Comparison of ENCODE assay signal across 32 cellular contexts in genomic region chr11:123770712-123771111, GRCh38. TPM values are rescaled to one million over a fixed set of nuclear protein-coding genes. Genes with fewer than 3 reads are reported as not detected.
"Had no signal": no experiment of that assay in that cellular context is flagged by ENCODE, and none has a peak within 500 bp of the region (broad histone marks: within the 10 kb centered on the region; RNA-seq: fewer than 3 reads in every experiment).

No MANE protein-coding gene starts in this region.

- H3K4me3 ChIP-seq: stomach, suprapubic skin, testis, thoracic aorta, thyroid gland, tibial artery, tibial nerve, transverse colon, upper lobe of left lung, upper lobe of right lung, uterus, vagina had no signal

- H3K27ac Mint-ChIP-seq: stimulated activated effector memory CD8-positive, alpha-beta T cell treated with anti-CD3 and anti-CD28 coated beads, Interleukin-12 subunit alpha, Interleukin-12 subunit beta, amount 100 ng/mL, for 72 hours; stimulated activated memory B cell treated with anti-CD40 and anti-IgM and Interleukin-4, amounts not matched to agents 10 μg/mL and 1 μg/mL and 100 μg/mL, for 72 hours; stimulated activated naive B cell treated with anti-CD40 and anti-IgM and Interleukin-4, amounts not matched to agents 10 μg/mL and 1 μg/mL and 100 μg/mL, for 72 hours; stimulated activated naive CD8-positive, alpha-beta T cell treated with anti-CD3 and anti-CD28 coated beads, Interleukin-15, amount 100 ng/mL, for 72 hours; stimulated activated naive CD8-positive, alpha-beta T cell treated with anti-CD3 and anti-CD28 coated beads, Interleukin-15, Interleukin-2, amounts not matched to agents 100 ng/mL and 50 ng/mL, for 24 hours had no signal

- H3K4me1 ChIP-seq: stomach, suprapubic skin, testis, thyroid gland, tibial artery, tibial nerve, transverse colon, upper lobe of left lung, upper lobe of right lung, uterus, vagina had no signal

- H3K4me3 Mint-ChIP-seq: stimulated activated effector memory CD8-positive, alpha-beta T cell treated with anti-CD3 and anti-CD28 coated beads, Interleukin-12 subunit alpha, Interleukin-12 subunit beta, amount 100 ng/mL, for 72 hours; stimulated activated memory B cell treated with anti-CD40 and anti-IgM and Interleukin-4, amounts not matched to agents 10 μg/mL and 1 μg/mL and 100 μg/mL, for 72 hours; stimulated activated naive B cell treated with anti-CD40 and anti-IgM and Interleukin-4, amounts not matched to agents 10 μg/mL and 1 μg/mL and 100 μg/mL, for 72 hours; stimulated activated naive CD8-positive, alpha-beta T cell treated with anti-CD3 and anti-CD28 coated beads, Interleukin-15, amount 100 ng/mL, for 72 hours; stimulated activated naive CD8-positive, alpha-beta T cell treated with anti-CD3 and anti-CD28 coated beads, Interleukin-15, Interleukin-2, amounts not matched to agents 100 ng/mL and 50 ng/mL, for 24 hours had no signal

- ATAC-seq: stimulated activated effector memory CD8-positive, alpha-beta T cell treated with anti-CD3 and anti-CD28 coated beads, Interleukin-12 subunit alpha, Interleukin-12 subunit beta, amount 100 ng/mL, for 72 hours; stimulated activated memory B cell treated with anti-CD40 and anti-IgM and Interleukin-4, amounts not matched to agents 10 μg/mL and 1 μg/mL and 100 μg/mL, for 72 hours; stimulated activated naive B cell treated with anti-CD40 and anti-IgM and Interleukin-4, amounts not matched to agents 10 μg/mL and 1 μg/mL and 100 μg/mL, for 72 hours; stimulated activated naive CD8-positive, alpha-beta T cell treated with anti-CD3 and anti-CD28 coated beads, Interleukin-15, amount 100 ng/mL, for 72 hours; stimulated activated naive CD8-positive, alpha-beta T cell treated with anti-CD3 and anti-CD28 coated beads, Interleukin-15, Interleukin-2, amounts not matched to agents 100 U/mL and 50 U/mL, for 24 hours; upper lobe of right lung had no signal

- H3K36me3 ChIP-seq: stomach, suprapubic skin, thoracic aorta, thyroid gland, tibial artery, tibial nerve, transverse colon, upper lobe of left lung, upper lobe of right lung, uterus, vagina had no signal

- DNase-seq: stimulated activated CD4-positive, alpha-beta T cell treated with anti-CD3 and anti-CD28 coated beads, Interleukin-2, amount 100 ng/mL, for 48 hours; stimulated activated CD4-positive, alpha-beta T cell treated with anti-CD3 and anti-CD28 coated beads, Interleukin-4, amount 100 ng/mL, for 1 hour; stimulated activated CD4-positive, alpha-beta T cell treated with anti-CD3 and anti-CD28 coated beads, Interleukin-4, amount 100 ng/mL, for 24 hours; stimulated activated CD4-positive, alpha-beta T cell treated with anti-CD3 and anti-CD28 coated beads, Interleukin-4, amount 100 ng/mL, for 4 hours; stimulated activated CD8-positive, alpha-beta memory T cell treated with anti-CD3 and anti-CD28 coated beads, Interleukin-4, amount 100 ng/mL, for 48 hours; stimulated activated naive B cell treated with anti-CD40 and anti-IgM and Interleukin-4, amounts not matched to agents 10 μg/mL and 1 μg/mL and 100 μg/mL, for 72 hours; stimulated activated naive CD4-positive, alpha-beta T cell; stimulated activated naive CD4-positive, alpha-beta T cell treated with Interleukin-2 at 50 U/mL for 16 hours; stimulated activated naive CD8-positive, alpha-beta T cell treated with anti-CD3 and anti-CD28 coated beads, Interleukin-15, amount 100 ng/mL, for 72 hours; stimulated activated naive CD8-positive, alpha-beta T cell treated with anti-CD3 and anti-CD28 coated beads, Interleukin-15, Interleukin-2, amounts not matched to agents 100 U/mL and 50 U/mL, for 24 hours; stomach; substantia nigra; testis; thyroid gland; tibial artery; transverse colon; trophoblast cell; upper lobe of left lung; upper lobe of right lung; uterus had no signal

- H3K36me3 Mint-ChIP-seq: stimulated activated effector memory CD8-positive, alpha-beta T cell treated with anti-CD3 and anti-CD28 coated beads, Interleukin-12 subunit alpha, Interleukin-12 subunit beta, amount 100 ng/mL, for 72 hours; stimulated activated memory B cell treated with anti-CD40 and anti-IgM and Interleukin-4, amounts not matched to agents 10 μg/mL and 1 μg/mL and 100 μg/mL, for 72 hours; stimulated activated naive B cell treated with anti-CD40 and anti-IgM and Interleukin-4, amounts not matched to agents 10 μg/mL and 1 μg/mL and 100 μg/mL, for 72 hours had no signal

- FAIRE-seq: urothelium cell line had no signal

- H3K9me3 Mint-ChIP-seq: stimulated activated effector memory CD8-positive, alpha-beta T cell treated with anti-CD3 and anti-CD28 coated beads, Interleukin-12 subunit alpha, Interleukin-12 subunit beta, amount 100 ng/mL, for 72 hours; stimulated activated naive CD8-positive, alpha-beta T cell treated with anti-CD3 and anti-CD28 coated beads, Interleukin-15, Interleukin-2, amounts not matched to agents 100 ng/mL and 50 ng/mL, for 24 hours had no signal

- H3K9me3 ChIP-seq: stomach, suprapubic skin, testis, thoracic aorta, thyroid gland, tibial artery, tibial nerve, transverse colon, upper lobe of left lung, upper lobe of right lung, uterus, vagina had no signal

- H3K4me1 Mint-ChIP-seq: stimulated activated effector memory CD8-positive, alpha-beta T cell treated with anti-CD3 and anti-CD28 coated beads, Interleukin-12 subunit alpha, Interleukin-12 subunit beta, amount 100 ng/mL, for 72 hours; stimulated activated memory B cell treated with anti-CD40 and anti-IgM and Interleukin-4, amounts not matched to agents 10 μg/mL and 1 μg/mL and 100 μg/mL, for 72 hours; stimulated activated naive B cell treated with anti-CD40 and anti-IgM and Interleukin-4, amounts not matched to agents 10 μg/mL and 1 μg/mL and 100 μg/mL, for 72 hours; stimulated activated naive CD8-positive, alpha-beta T cell treated with anti-CD3 and anti-CD28 coated beads, Interleukin-15, amount 100 ng/mL, for 72 hours had no signal

RNA-seq across cellular contexts. Expression of gene OR6X1, which starts 16.4 kb away (rescaled TPM):
- total RNA-seq: stomach, subcutaneous adipose tissue, suprapubic skin, temporal lobe, testis, thoracic aorta, thyroid gland, tibial nerve, upper lobe of left lung, upper lobe of right lung, ureter, urinary bladder, uterus, vagina had no signal

RNA-seq across cellular contexts. Expression of gene OR6M1, which starts 35.4 kb away (rescaled TPM):
- total RNA-seq: stomach, subcutaneous adipose tissue, suprapubic skin, temporal lobe, testis, thoracic aorta, thyroid gland, tibial nerve, transverse colon, upper lobe of left lung, upper lobe of right lung, ureter, urinary bladder, uterus, vagina had no signal
